23 cellular contexts compared by ENCODE assay signal in genomic region chr6:90397047-90397446, GRCh38.
A peak's percentile ranks its signal among the peaks of the same experiment; 100 is the strongest.
DNase-seq lines count a peak whose midpoint lies in the region; ATAC-seq, FAIRE-seq and TF ChIP-seq lines count a peak whose summit lies in the region.
"Had no signal": no experiment of that assay in that cellular context is flagged by ENCODE, and none has a peak within 500 bp of the region (broad histone marks: within the 10 kb centered on the region; RNA-seq: fewer than 3 reads in every experiment).

No MANE protein-coding gene starts in this region.

- no peak for TF ChIP-seq EP300 in SK-N-SH (IDR thresholded peaks at IDR 0.05; ENCODE audit: borderline replicate concordance in 1 of 2, low read depth in 1 of 2, low read length in 1 of 2)

- TF ChIP-seq RAD21 in SK-N-SH (IDR thresholded peaks at IDR 0.05; ENCODE audit: low read length): no peak

- H3K79me2 ChIP-seq in SK-N-SH (ENCODE audit: insufficient read depth): no peaks in the 10 kb centered on the region
- H3K79me2 ChIP-seq: hepatocyte had no signal

- intact Hi-C loops in activated CD8-positive, alpha-beta T cell treated with anti-CD3 and anti-CD28 coated beads for 36 hours (cut with micrococcal nuclease): loop anchor here (2.0 to 10.0 kb wide), 4 partner anchors 45 to 442 kb away; no protein-coding TSS in a partner anchor

- ATAC-seq in SK-N-SH treated with all-trans-retinoic acid at 6 μM for 48 hours: no peak
- ATAC-seq in CD4-positive, CD25-positive, alpha-beta regulatory T cell (ENCODE audit: low read depth in 2 of 2): no peak
- ATAC-seq in activated CD8-positive, alpha-beta T cell treated with anti-CD3 and anti-CD28 coated beads for 36 hours: no peak
- ATAC-seq in GM19463 (IDR thresholded peaks at IDR 0.05; ENCODE audit: unreplicated experiment): no peak
- ATAC-seq: GM23338, Right ventricle myocardium inferior, sciatic nerve had no signal

- H3K4me1 ChIP-seq in SK-N-SH (ENCODE audit: control insufficient read depth in 1 of 2, insufficient read depth in 2 of 2, low read depth in 1 of 2, low read length in 1 of 2): peaks cover 0 to 14% of the 10 kb centered on the region in 2 experiments; a peak in 1 of 4 replicates
- H3K4me1 ChIP-seq in CD4-positive, CD25-positive, alpha-beta regulatory T cell (ENCODE audit: control insufficient read depth, insufficient read depth, low read length, poor library complexity, severe bottlenecking): peaks cover 50% of the 10 kb centered on the region
- H3K4me1 ChIP-seq: stomach had no signal

- peaks cover 2% of the 10 kb centered on the region for H3F3A ChIP-seq in SK-N-SH (replicated peaks; ENCODE audit: insufficient read depth)

- peak; percentile 27 for DNase-seq in SK-N-SH
- no peak for DNase-seq in CD4-positive, CD25-positive, alpha-beta regulatory T cell
- DNase-seq in activated CD8-positive, alpha-beta T cell treated with anti-CD3 and anti-CD28 coated beads for 36 hours: no peak
- peak; percentile 74 for DNase-seq in islet precursor cell
- DNase-seq in DMS 273 (lab: John Stamatoyannopoulos, UW; ENCODE audit: unreplicated experiment): no peak
- DNase-seq in frontal cortex (ENCODE audit: low spot score in 2 of 2): no peak
- DNase-seq: 8988T, Karpas-422, kidney, NCI-H1092 treated with DMSO at 0.1 percent for 48 hours, NCI-H2107, NCI-H524 treated with DMSO at 0.1 percent for 48 hours, stomach, trophoblast cell had no signal

- H3K27me3 ChIP-seq in SK-N-SH (ENCODE audit: insufficient read depth): peaks cover 9% of the 10 kb centered on the region; the same call in 1 of the 2 replicates
- no peaks in the 10 kb centered on the region for H3K27me3 ChIP-seq in CD4-positive, CD25-positive, alpha-beta regulatory T cell (ENCODE audit: control insufficient read depth, insufficient read depth, low read length)
- H3K27me3 ChIP-seq: hepatocyte had no signal

- POLR2A ChIA-PET in SK-N-SH (lab: Yijun Ruan, JAX): no interaction called here
- POLR2A ChIA-PET in activated CD8-positive, alpha-beta T cell treated with anti-CD3 and anti-CD28 coated beads for 36 hours (lab: Charles Lee): interaction anchor here (0.8 to 6.9 kb wide), 9 partner anchors 8 to 174 kb away, joined by 3 to 61 read pairs (median 4); partner anchors contain the start of gene BACH2

- no peaks in the 10 kb centered on the region for H3K36me3 Mint-ChIP-seq in CD4-positive, CD25-positive, alpha-beta regulatory T cell
- no peaks in the 10 kb centered on the region for H3K36me3 Mint-ChIP-seq in activated CD8-positive, alpha-beta T cell treated with anti-CD3 and anti-CD28 coated beads for 36 hours (ENCODE audit: low read depth)

- CTCF ChIA-PET in SK-N-SH (lab: Yijun Ruan, JAX): interaction anchor here (0.9 to 4.6 kb wide), 6 partner anchors 17 to 456 kb away, joined by 3 to 18 read pairs (median 4); no protein-coding TSS in a partner anchor
- CTCF ChIA-PET in activated CD8-positive, alpha-beta T cell treated with anti-CD3 and anti-CD28 coated beads for 36 hours (lab: Charles Lee): interaction anchor here (0.7 to 9.0 kb wide), 12 partner anchors 14 to 457 kb away, joined by 3 to 113 read pairs (median 6); no protein-coding TSS in a partner anchor

- H3K36me3 ChIP-seq in SK-N-SH (replicated peaks in 1 of 2; ENCODE audit: control insufficient read depth in 1 of 2, insufficient read depth in 2 of 2, low read length in 1 of 2): no peaks in the 10 kb centered on the region
- no peaks in the 10 kb centered on the region for H3K36me3 ChIP-seq in CD4-positive, CD25-positive, alpha-beta regulatory T cell (ENCODE audit: control insufficient read depth, insufficient read depth, low read length)
- H3K36me3 ChIP-seq: stomach had no signal

- H2AFZ ChIP-seq in SK-N-SH (ENCODE audit: low read depth): no peak overlapping the region
- H2AFZ ChIP-seq: GM23338, hepatocyte had no signal

- WGBS in SK-N-SH (ENCODE audit: low lambda C conversion rate): 76% methylated on average over 4 of the region's 4 CpGs

- H3K4me2 ChIP-seq in SK-N-SH: no peak overlapping the region
- H3K4me2 ChIP-seq: GM23338, hepatocyte had no signal

- H3K27ac Mint-ChIP-seq in CD4-positive, CD25-positive, alpha-beta regulatory T cell: peak overlapping the region; percentile 65 to 93 (median 85)
- peak overlapping the region; percentile 82 for H3K27ac Mint-ChIP-seq in activated CD8-positive, alpha-beta T cell treated with anti-CD3 and anti-CD28 coated beads for 36 hours
- H3K27ac Mint-ChIP-seq: GM23338 had no signal

- H3K4me3 Mint-ChIP-seq in CD4-positive, CD25-positive, alpha-beta regulatory T cell: peak overlapping the region in 3 of 4 donors; percentile 3 to 33 (median 23)
- no peak overlapping the region for H3K4me3 Mint-ChIP-seq in activated CD8-positive, alpha-beta T cell treated with anti-CD3 and anti-CD28 coated beads for 36 hours
- H3K4me3 Mint-ChIP-seq: GM23338 had no signal

- peaks cover 18% of the 10 kb centered on the region for H3K27me3 Mint-ChIP-seq in CD4-positive, CD25-positive, alpha-beta regulatory T cell
- H3K27me3 Mint-ChIP-seq in activated CD8-positive, alpha-beta T cell treated with anti-CD3 and anti-CD28 coated beads for 36 hours: no peaks in the 10 kb centered on the region

- H3K27ac ChIP-seq in SK-N-SH (ENCODE audit: low read depth in 2 of 2, low read length in 1 of 2): no peak overlapping the region
- H3K27ac ChIP-seq in CD4-positive, CD25-positive, alpha-beta regulatory T cell (ENCODE audit: insufficient read depth, low read length, poor library complexity, severe bottlenecking): no peak overlapping the region
- H3K27ac ChIP-seq: hepatocyte, stomach had no signal

- no peaks in the 10 kb centered on the region for H4K20me1 ChIP-seq in SK-N-SH (ENCODE audit: insufficient read depth)

- H3K9me2 ChIP-seq in SK-N-SH: no peaks in the 10 kb centered on the region

- no peak overlapping the region for H3K9ac ChIP-seq in SK-N-SH

- no peak overlapping the region for H3K4me3 ChIP-seq in SK-N-SH (ENCODE audit: low read depth in 2 of 2, low read length in 1 of 2)
- H3K4me3 ChIP-seq in CD4-positive, CD25-positive, alpha-beta regulatory T cell (ENCODE audit: low read depth, low read length): no peak overlapping the region
- H3K4me3 ChIP-seq: GM23338, hepatocyte, lung, stomach had no signal

- no peak for FAIRE-seq in frontal cortex (lab: Jason Lieb, UNC)
- FAIRE-seq: D721Med, endothelial cell of umbilical vein, kidney had no signal

- no peaks in the 10 kb centered on the region for H3K9me3 Mint-ChIP-seq in CD4-positive, CD25-positive, alpha-beta regulatory T cell
- no peaks in the 10 kb centered on the region for H3K9me3 Mint-ChIP-seq in activated CD8-positive, alpha-beta T cell treated with anti-CD3 and anti-CD28 coated beads for 36 hours
- H3K9me3 Mint-ChIP-seq: GM23338 had no signal

- no peak for TF ChIP-seq CTCF in SK-N-SH (IDR thresholded peaks at IDR 0.05)
- TF ChIP-seq CTCF in activated CD8-positive, alpha-beta T cell treated with anti-CD3 and anti-CD28 coated beads for 36 hours (IDR thresholded peaks at IDR 0.05): no peak

- no peaks in the 10 kb centered on the region for H3K9me3 ChIP-seq in SK-N-SH
- H3K9me3 ChIP-seq in CD4-positive, CD25-positive, alpha-beta regulatory T cell (ENCODE audit: control insufficient read depth in 2 of 2, low read length in 2 of 2): no peaks in the 10 kb centered on the region
- H3K9me3 ChIP-seq: stomach had no signal

- peaks cover 12 to 70% (median 58%) of the 10 kb centered on the region in 4 donors for H3K4me1 Mint-ChIP-seq in CD4-positive, CD25-positive, alpha-beta regulatory T cell
- peaks cover 83% of the 10 kb centered on the region for H3K4me1 Mint-ChIP-seq in activated CD8-positive, alpha-beta T cell treated with anti-CD3 and anti-CD28 coated beads for 36 hours (ENCODE audit: low read depth)

TF ChIP-seq in SK-N-SH, 30 proteins besides CTCF, POLR2A, EP300 and RAD21 (continues in another document):
- TF ChIP-seq MEF2A (IDR thresholded peaks at IDR 0.05; ENCODE audit: borderline replicate concordance, low read depth) (no peak), TCF12 (IDR thresholded peaks at IDR 0.05) (no peak), FOSL2 (IDR thresholded peaks at IDR 0.05; ENCODE audit: borderline replicate concordance, low read depth) (no peak), GATA2 (CRISPR knock-in tag; IDR thresholded peaks at IDR 0.05) (peak; percentile 31; the same call in 1 of the 2 replicates)

TF ChIP-seq in SK-N-SH treated with all-trans-retinoic acid at 6 μM for 48 hours, 23 proteins besides CTCF, POLR2A, EP300 and RAD21 (continues in another document):
- TF ChIP-seq SNAI2 (CRISPR knock-in tag; IDR thresholded peaks at IDR 0.05) (no peak), ZFP30 (CRISPR knock-in tag; IDR thresholded peaks at IDR 0.05) (no peak), PPARA (CRISPR knock-in tag; IDR thresholded peaks at IDR 0.05; ENCODE audit: borderline replicate concordance) (no peak), ZC3H10 (CRISPR knock-in tag; IDR thresholded peaks at IDR 0.05) (no peak), ISL1 (CRISPR knock-in tag; IDR thresholded peaks at IDR 0.05) (no peak), POU6F1 (CRISPR knock-in tag; IDR thresholded peaks at IDR 0.05; ENCODE audit: borderline replicate concordance, low read depth) (no peak), TOX (CRISPR knock-in tag; IDR thresholded peaks at IDR 0.05; ENCODE audit: borderline replicate concordance) (no peak), ZNF8 (CRISPR knock-in tag; IDR thresholded peaks at IDR 0.05) (no peak), GLIS3 (CRISPR knock-in tag; IDR thresholded peaks at IDR 0.05) (no peak), CREB5 (CRISPR knock-in tag; IDR thresholded peaks at IDR 0.05; ENCODE audit: low read depth) (no peak)

Comparison
In these comparisons a context has a peak if more than half of its experiments do, and no peak if none do; other contexts are left out.
1. DNase-seq: peak in SK-N-SH (single experiment) and islet precursor cell (single experiment); none in CD4-positive, CD25-positive, alpha-beta regulatory T cell (0 of 3), activated CD8-positive, alpha-beta T cell treated with anti-CD3 and anti-CD28 coated beads for 36 hours (single experiment), DMS 273 (single experiment) and frontal cortex (0 of 2).